In genomic region chr1:110620250-110620615, GRCh38 we compare ENCODE assay signal across 11 cellular contexts. TPM values are rescaled to one million over a fixed set of nuclear protein-coding genes. Genes with fewer than 3 reads are reported as not detected.
DNase-seq lines count a peak whose midpoint lies in the region; ATAC-seq, FAIRE-seq and TF ChIP-seq lines count a peak whose summit lies in the region.
"Had no signal": no experiment of that assay in that cellular context is flagged by ENCODE, and none has a peak within 500 bp of the region (broad histone marks: within the 10 kb centered on the region; RNA-seq: fewer than 3 reads in every experiment).

No MANE protein-coding gene starts in this region.

- no peak overlapping the region for H3K27ac Mint-ChIP-seq in Calu3 (ENCODE audit: unreplicated experiment)
- H3K27ac Mint-ChIP-seq in activated CD8-positive, alpha-beta T cell treated with anti-CD3 and anti-CD28 coated beads, Interleukin-2, amount 10 ng/mL, durations not matched to agents 7 days and 5 days, result peak overlapping the region; percentile 93

- BruUV-seq in Calu3 (replicated peaks; lab: Mats Ljungman, UMichigan), result no TSS peak

- H3K4me3 ChIP-seq in left lung (no peak overlapping the region), gastroesophageal sphincter (no peak overlapping the region)

- peak; percentile 8 for ATAC-seq in activated CD8-positive, alpha-beta T cell treated with anti-CD3 and anti-CD28 coated beads, Interleukin-2, amount 10 ng/mL, durations not matched to agents 7 days and 5 days
- ATAC-seq in left lung, result peak; percentile 4
- ATAC-seq in gastroesophageal sphincter, result no peak

- no peak for TF ChIP-seq POLR2A in gastroesophageal sphincter (IDR thresholded peaks at IDR 0.05)

- H3K27ac ChIP-seq in left lung, result no peak overlapping the region
- no peak overlapping the region for H3K27ac ChIP-seq in gastroesophageal sphincter
- H3K27ac ChIP-seq: foreskin keratinocyte had no signal

- CTCF ChIA-PET in Calu3 (lab: Charles Lee), result interaction anchor here (1.3 to 1.8 kb wide), 5 partner anchors 14 to 163 kb away, joined by 7 to 12 read pairs (median 7); partner anchors contain the start of gene KCNA2
- CTCF ChIA-PET in activated CD8-positive, alpha-beta T cell treated with anti-CD3 and anti-CD28 coated beads, Interleukin-2, amount 10 ng/mL, durations not matched to agents 7 days and 5 days (lab: Charles Lee), result interaction anchor here (0.6 to 5.8 kb wide), 52 partner anchors 10 to 410 kb away, joined by 3 to 231 read pairs (median 7); partner anchors contain the start of genes KCNA2 and KCNA3

- WGBS in gastroesophageal sphincter (ENCODE audit: low coverage in 1 of 2), 2 donors, result 45% methylated on average over 4 of the region's 8 CpGs; no CpG with 5 or more reads in 1 of the 2 donors

- peaks cover 0 to 9% of the 10 kb centered on the region in 2 donors for H3K4me1 ChIP-seq in left lung
- peaks cover 0 to 11% (median 5%) of the 10 kb centered on the region in 3 donors for H3K4me1 ChIP-seq in gastroesophageal sphincter
- H3K4me1 ChIP-seq: foreskin keratinocyte had no signal

- no peak for TF ChIP-seq EP300 in gastroesophageal sphincter (IDR thresholded peaks at IDR 0.05)

- POLR2A ChIA-PET in activated CD8-positive, alpha-beta T cell treated with anti-CD3 and anti-CD28 coated beads, Interleukin-2, amount 10 ng/mL, durations not matched to agents 7 days and 5 days (lab: Charles Lee), result interaction anchor here (0.7 to 3.1 kb wide), 17 partner anchors 10 to 1769 kb away, joined by 3 to 51 read pairs (median 5); partner anchors contain the start of gene KCNA3

- H3K9me3 ChIP-seq in left lung (no peaks in the 10 kb centered on the region), gastroesophageal sphincter (no peaks in the 10 kb centered on the region)
- H3K9me3 ChIP-seq: neutrophil had no signal

- H3K4me1 Mint-ChIP-seq in Calu3 (ENCODE audit: low read depth, unreplicated experiment), result peaks cover 25% of the 10 kb centered on the region
- H3K4me1 Mint-ChIP-seq in activated CD8-positive, alpha-beta T cell treated with anti-CD3 and anti-CD28 coated beads, Interleukin-2, amount 10 ng/mL, durations not matched to agents 7 days and 5 days (ENCODE audit: low read depth), result peaks cover 50% of the 10 kb centered on the region

- DNase-seq in Calu3, result peak; percentile 7
- DNase-seq in GM20000 (ENCODE audit: low spot score), result peak; percentile 10
- peak; percentile 52 for DNase-seq in activated CD8-positive, alpha-beta T cell treated with anti-CD3 and anti-CD28 coated beads, Interleukin-2, amount 10 ng/mL, durations not matched to agents 7 days and 5 days
- no peak for DNase-seq in left lung
- DNase-seq in occipital lobe (lab: John Stamatoyannopoulos, UW), result no peak
- DNase-seq in urothelium cell line (ENCODE audit: low spot score), result no peak
- DNase-seq: foreskin keratinocyte; NCI-H1436 treated with DMSO at 0.1 percent for 48 hours; stimulated activated CD4-positive, alpha-beta T cell treated with anti-CD3 and anti-CD28 coated beads, Interleukin-15, amount 100 ng/mL, for 24 hours had no signal

- peaks cover 0 to 38% of the 10 kb centered on the region in 2 donors for H3K27me3 ChIP-seq in left lung
- H3K27me3 ChIP-seq in gastroesophageal sphincter, result peaks cover 52% of the 10 kb centered on the region

- FAIRE-seq in urothelium cell line (lab: Jason Lieb, UNC), result no peak

- no peaks in the 10 kb centered on the region for H3K36me3 ChIP-seq in left lung
- no peaks in the 10 kb centered on the region for H3K36me3 ChIP-seq in gastroesophageal sphincter
- H3K36me3 ChIP-seq: neutrophil had no signal

- H3K4me3 Mint-ChIP-seq in Calu3 (ENCODE audit: low read depth, unreplicated experiment), result peak overlapping the region; percentile 60
- peak overlapping the region; percentile 82 for H3K4me3 Mint-ChIP-seq in activated CD8-positive, alpha-beta T cell treated with anti-CD3 and anti-CD28 coated beads, Interleukin-2, amount 10 ng/mL, durations not matched to agents 7 days and 5 days

- peaks cover 2% of the 10 kb centered on the region for H3K9me3 Mint-ChIP-seq in Calu3 (ENCODE audit: low read depth, unreplicated experiment)
- peaks cover 5% of the 10 kb centered on the region for H3K9me3 Mint-ChIP-seq in activated CD8-positive, alpha-beta T cell treated with anti-CD3 and anti-CD28 coated beads, Interleukin-2, amount 10 ng/mL, durations not matched to agents 7 days and 5 days (ENCODE audit: insufficient read depth)

- TF ChIP-seq CTCF in Calu3 (IDR thresholded peaks at IDR 0.05; ENCODE audit: unreplicated experiment), result no peak
- no peak for TF ChIP-seq CTCF in GM20000 (IDR thresholded peaks at IDR 0.05; ENCODE audit: extremely low read depth, missing control alignments)
- TF ChIP-seq CTCF in left lung (IDR thresholded peaks at IDR 0.05), result no peak
- no peak for TF ChIP-seq CTCF in gastroesophageal sphincter (IDR thresholded peaks at IDR 0.05)

- peaks cover 10% of the 10 kb centered on the region for H3K36me3 Mint-ChIP-seq in Calu3 (ENCODE audit: insufficient read depth, unreplicated experiment)
- peaks cover 15% of the 10 kb centered on the region for H3K36me3 Mint-ChIP-seq in activated CD8-positive, alpha-beta T cell treated with anti-CD3 and anti-CD28 coated beads, Interleukin-2, amount 10 ng/mL, durations not matched to agents 7 days and 5 days (ENCODE audit: low read depth)

- intact Hi-C loops in Calu3 (cut with micrococcal nuclease; ENCODE audit: unreplicated experiment), result no loop called here
- intact Hi-C loops in left lung (cut with DNase I), result no loop called here

- H3K27me3 Mint-ChIP-seq in Calu3 (ENCODE audit: unreplicated experiment), result peaks cover 72% of the 10 kb centered on the region
- no peaks in the 10 kb centered on the region for H3K27me3 Mint-ChIP-seq in activated CD8-positive, alpha-beta T cell treated with anti-CD3 and anti-CD28 coated beads, Interleukin-2, amount 10 ng/mL, durations not matched to agents 7 days and 5 days (ENCODE audit: low read depth)

RNA-seq across cellular contexts. Expression of gene KCNA2, which starts 14.1 kb away (rescaled TPM):
- total RNA-seq in Calu3 (2022) (not detected in 2 replicates), left lung (under 1 TPM; 0.42 to 0.50 TPM), gastroesophageal sphincter (10 to 100 TPM in 1 of 4 donors, 1 to 10 TPM in 3; 2.8 to 16.8 (median 4.6) TPM), occipital lobe (7.0 TPM)
- 1 to 10 TPM; 1.4 to 2.2 TPM for total RNA-seq in activated CD8-positive, alpha-beta T cell treated with anti-CD3 and anti-CD28 coated beads, Interleukin-2, amount 10 ng/mL, durations not matched to agents 7 days and 5 days
- total RNA-seq: foreskin keratinocyte had no signal

RNA-seq across cellular contexts. Expression of gene KCNA3, which starts 54.5 kb away (rescaled TPM):
- total RNA-seq in Calu3 (2022) (not detected in 2 replicates), left lung (10 to 100 TPM in 1 of 2 donors, 1 to 10 TPM in 1; 8.6 to 11.3 TPM), gastroesophageal sphincter (1 to 10 TPM in 1 of 4 donors, under 1 TPM in 3; 0.31 to 1.9 (median 0.49) TPM), occipital lobe (34.3 TPM)
- total RNA-seq in activated CD8-positive, alpha-beta T cell treated with anti-CD3 and anti-CD28 coated beads, Interleukin-2, amount 10 ng/mL, durations not matched to agents 7 days and 5 days, result 10 to 100 TPM; 49.0 to 49.3 TPM
- total RNA-seq: foreskin keratinocyte had no signal

Comparison
In these comparisons a context has a peak if more than half of its experiments do, and no peak if none do; other contexts are left out.
1. DNase-seq: peak in Calu3 (single experiment), GM20000 (single experiment) and activated CD8-positive, alpha-beta T cell treated with anti-CD3 and anti-CD28 coated beads, Interleukin-2, amount 10 ng/mL, durations not matched to agents 7 days and 5 days (single experiment); none in left lung (0 of 2), occipital lobe (single experiment) and urothelium cell line (single experiment).